In the genomic region with DNA sequence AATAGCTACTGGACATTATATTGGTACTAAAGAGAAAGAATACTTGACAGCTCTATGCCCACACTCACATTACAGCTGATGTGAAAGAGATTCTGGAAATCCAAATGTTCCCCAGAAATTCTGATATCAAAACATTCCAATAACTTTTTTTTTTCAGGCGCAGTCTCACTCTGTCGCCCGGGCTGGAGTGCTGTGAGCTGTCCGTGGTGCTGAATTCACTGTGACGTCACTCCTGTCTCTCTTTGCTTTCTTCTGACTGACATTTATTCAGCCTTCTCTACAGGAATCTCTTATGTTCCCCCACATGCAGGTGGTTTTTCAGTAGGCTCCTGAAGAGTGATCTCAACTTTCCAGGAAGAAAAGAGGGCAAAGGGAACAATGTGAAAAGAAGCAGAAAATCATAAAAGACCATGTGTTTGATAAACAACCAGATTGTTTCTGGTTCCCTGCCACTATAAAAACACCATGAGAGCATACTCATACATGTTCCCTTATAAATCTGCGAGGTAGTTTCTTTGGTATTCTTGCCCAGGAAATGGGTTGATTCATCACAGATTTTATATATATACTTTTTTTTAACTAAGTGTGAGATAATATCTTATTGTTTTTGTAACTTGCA, we compare ENCODE assay signal across 1 cellular context.
TF ChIP-seq lines count a peak whose summit lies in the region.

No MANE protein-coding gene starts in this region.

TF ChIP-seq in HEK293, 187 proteins besides CTCF, POLR2A, EP300 and RAD21 (continued from another document):
- TF ChIP-seq, protein P1, sequence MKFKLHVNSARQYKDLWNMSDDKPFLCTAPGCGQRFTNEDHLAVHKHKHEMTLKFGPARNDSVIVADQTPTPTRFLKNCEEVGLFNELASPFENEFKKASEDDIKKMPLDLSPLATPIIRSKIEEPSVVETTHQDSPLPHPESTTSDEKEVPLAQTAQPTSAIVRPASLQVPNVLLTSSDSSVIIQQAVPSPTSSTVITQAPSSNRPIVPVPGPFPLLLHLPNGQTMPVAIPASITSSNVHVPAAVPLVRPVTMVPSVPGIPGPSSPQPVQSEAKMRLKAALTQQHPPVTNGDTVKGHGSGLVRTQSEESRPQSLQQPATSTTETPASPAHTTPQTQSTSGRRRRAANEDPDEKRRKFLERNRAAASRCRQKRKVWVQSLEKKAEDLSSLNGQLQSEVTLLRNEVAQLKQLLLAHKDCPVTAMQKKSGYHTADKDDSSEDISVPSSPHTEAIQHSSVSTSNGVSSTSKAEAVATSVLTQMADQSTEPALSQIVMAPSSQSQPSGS (tag by site-specific recombination; IDR thresholded peaks at IDR 0.05; ENCODE audit: low read depth), result peak; percentile 96
